14 cellular contexts compared by ENCODE assay signal in genomic region chr20:58647162-58647813, GRCh38. TPM values are rescaled to one million over a fixed set of nuclear protein-coding genes. Genes with fewer than 3 reads are reported as not detected.
DNase-seq lines count a peak whose midpoint lies in the region; ATAC-seq and TF ChIP-seq lines count a peak whose summit lies in the region.
"Had no signal": no experiment of that assay in that cellular context is flagged by ENCODE, and none has a peak within 500 bp of the region (broad histone marks: within the 10 kb centered on the region; RNA-seq: fewer than 3 reads in every experiment).

No MANE protein-coding gene starts in this region.

- peak overlapping the region; percentile 21 for H3K9ac ChIP-seq in PC-3 (ENCODE audit: low read length)
- H3K9ac ChIP-seq: parathyroid adenoma had no signal

- H3K36me3 Mint-ChIP-seq in CD4-positive, alpha-beta T cell (ENCODE audit: low read depth) = peaks cover 17% of the 10 kb centered on the region
- H3K36me3 Mint-ChIP-seq in nephron (ENCODE audit: low read depth) = no peaks in the 10 kb centered on the region

- H3K9me2 ChIP-seq in PC-3 (replicated peaks; ENCODE audit: low read length) = no peaks in the 10 kb centered on the region

- no peaks in the 10 kb centered on the region for H3K36me3 ChIP-seq in PC-3 (ENCODE audit: low read depth, low read length)

- H3K4me1 Mint-ChIP-seq in CD4-positive, alpha-beta T cell (ENCODE audit: low read depth) = peaks cover 3% of the 10 kb centered on the region
- peaks cover 46% of the 10 kb centered on the region for H3K4me1 Mint-ChIP-seq in nephron

- H3K4me1 ChIP-seq in PC-3 (ENCODE audit: insufficient read depth, low read length) = peaks cover 47% of the 10 kb centered on the region
- H3K4me1 ChIP-seq: HAP-1, parathyroid adenoma had no signal

- peak overlapping the region; percentile 34 for H2AFZ ChIP-seq in PC-3 (ENCODE audit: low read length)
- H2AFZ ChIP-seq: parathyroid adenoma had no signal

- no peaks in the 10 kb centered on the region for H4K20me1 ChIP-seq in PC-3 (ENCODE audit: low read length)

- no peak for ATAC-seq in CD4-positive, alpha-beta T cell (ENCODE audit: poor library complexity)
- ATAC-seq in PC-3 (no peak), HG03175 (IDR thresholded peaks at IDR 0.05; ENCODE audit: unreplicated experiment) (no peak)
- ATAC-seq: Right ventricle myocardium inferior; stimulated activated naive CD8-positive, alpha-beta T cell treated with anti-CD3 and anti-CD28 coated beads, Interleukin-15, amount 100 ng/mL, for 72 hours had no signal

- H3K27ac ChIP-seq in CD4-positive, alpha-beta T cell (ENCODE audit: low read depth, low read length) = no peak overlapping the region
- peak overlapping the region; percentile 77 for H3K27ac ChIP-seq in PC-3 (ENCODE audit: low read length)
- H3K27ac ChIP-seq: parathyroid adenoma had no signal

- peaks cover 3% of the 10 kb centered on the region for H3K27me3 Mint-ChIP-seq in CD4-positive, alpha-beta T cell
- H3K27me3 Mint-ChIP-seq in nephron (ENCODE audit: low read depth) = no peaks in the 10 kb centered on the region
- H3K27me3 Mint-ChIP-seq: stimulated activated naive CD8-positive, alpha-beta T cell treated with anti-CD3 and anti-CD28 coated beads, Interleukin-15, amount 100 ng/mL, for 72 hours had no signal

- H3K4me3 Mint-ChIP-seq in CD4-positive, alpha-beta T cell = peak overlapping the region; percentile 77
- H3K4me3 Mint-ChIP-seq in nephron = peak overlapping the region in 1 of 3 experiments; percentile 64
- H3K4me3 Mint-ChIP-seq: activated B cell treated with CpG ODN at 0.5 μM for 24 hours; memory B cell; stimulated activated naive CD8-positive, alpha-beta T cell treated with anti-CD3 and anti-CD28 coated beads, Interleukin-15, amount 100 ng/mL, for 72 hours had no signal

- BruUV-seq in PC-3 (replicated peaks; lab: Mats Ljungman, UMichigan) = no TSS peak

- intact Hi-C loops in CD4-positive, alpha-beta T cell (cut with DNase I, micrococcal nuclease) = loop anchor here in 1 of 2 experiments (5.0 to 10.0 kb wide), 3 partner anchors 200 to 848 kb away; no protein-coding TSS in a partner anchor
- intact Hi-C loops in PC-3 (cut with micrococcal nuclease) = loop anchor here (5.0 to 10.0 kb wide), 2 partner anchors 132 to 240 kb away; partner anchors contain the start of gene APCDD1L

- H3K4me2 ChIP-seq in PC-3 (ENCODE audit: low read length) = peak overlapping the region; percentile 48

- H3K9me3 ChIP-seq in CD4-positive, alpha-beta T cell (ENCODE audit: control insufficient read depth, low read length) = no peaks in the 10 kb centered on the region
- no peaks in the 10 kb centered on the region for H3K9me3 ChIP-seq in PC-3 (ENCODE audit: low read length)
- H3K9me3 ChIP-seq: HAP-1 had no signal

- DNase-seq in CD4-positive, alpha-beta T cell = no peak
- DNase-seq in PC-3 = no peak
- DNase-seq in NCI-H1417 treated with DMSO at 0.1 percent for 48 hours (lab: John Stamatoyannopoulos, UW) = no peak
- no peak for DNase-seq in stimulated activated CD4-positive, alpha-beta T cell treated with anti-CD3 and anti-CD28 coated beads, Interleukin-4, amount 100 ng/mL, for 4 hours
- DNase-seq: activated B cell treated with CpG ODN at 0.5 μM for 24 hours; activated effector memory CD4-positive, alpha-beta T cell treated with anti-CD3 and anti-CD28 coated beads, Interleukin-2, amount 50 U/mL, for 16 hours had no signal

- H3F3A ChIP-seq in PC-3 (ENCODE audit: low read length, unreplicated experiment) = no peaks in the 10 kb centered on the region

- no peaks in the 10 kb centered on the region for H3K27me3 ChIP-seq in CD4-positive, alpha-beta T cell (ENCODE audit: control insufficient read depth, insufficient read depth, low read length)
- H3K27me3 ChIP-seq in PC-3 (ENCODE audit: low read length) = no peaks in the 10 kb centered on the region

- H3K4me3 ChIP-seq in GM12875 (ENCODE audit: low read depth, low read length) = no peak overlapping the region
- H3K4me3 ChIP-seq in PC-3 (ENCODE audit: low read length) = no peak overlapping the region
- H3K4me3 ChIP-seq: HAP-1 had no signal

- peak overlapping the region; percentile 39 for H3K27ac Mint-ChIP-seq in CD4-positive, alpha-beta T cell
- peak overlapping the region in 2 of 3 experiments; percentile 51 to 90 for H3K27ac Mint-ChIP-seq in nephron
- H3K27ac Mint-ChIP-seq: activated B cell treated with CpG ODN at 0.5 μM for 24 hours; memory B cell; stimulated activated naive CD8-positive, alpha-beta T cell treated with anti-CD3 and anti-CD28 coated beads, Interleukin-15, amount 100 ng/mL, for 72 hours had no signal

- TF ChIP-seq CTCF in CD4-positive, alpha-beta T cell (IDR thresholded peaks at IDR 0.05) = no peak
- 0 out of 2 replicates have a peak, but pooled peaks have one; percentile 28 for TF ChIP-seq CTCF in GM12875 (IDR thresholded peaks at IDR 0.05; ENCODE audit: borderline replicate concordance, insufficient read depth, low read depth, low read length)
- no peak; the same call in 1 of the 2 replicates for TF ChIP-seq CTCF in PC-3 (conservative IDR thresholded peaks at IDR 0.05; ENCODE audit: low read depth, low read length)
- no peak for TF ChIP-seq CTCF in nephron (IDR thresholded peaks at IDR 0.05; ENCODE audit: unreplicated experiment in 3 of 3)

- no peaks in the 10 kb centered on the region for H3K9me3 Mint-ChIP-seq in CD4-positive, alpha-beta T cell
- H3K9me3 Mint-ChIP-seq in nephron = no peaks in the 10 kb centered on the region
- H3K9me3 Mint-ChIP-seq: activated B cell treated with CpG ODN at 0.5 μM for 24 hours; memory B cell; stimulated activated naive CD8-positive, alpha-beta T cell treated with anti-CD3 and anti-CD28 coated beads, Interleukin-15, amount 100 ng/mL, for 72 hours had no signal

- POLR2A ChIA-PET in CD4-positive, alpha-beta T cell (lab: Charles Lee) = interaction anchor here (2.5 kb wide), 1 partner anchor 11 kb away, joined by 9 read pairs; no protein-coding TSS in a partner anchor
- POLR2A ChIA-PET in PC-3 (lab: Charles Lee; ENCODE audit: unreplicated experiment) = interaction anchor here (0.6 to 1.0 kb wide), 2 partner anchors 23 to 175 kb away, joined by 6 to 14 read pairs; no protein-coding TSS in a partner anchor

- CTCF ChIA-PET in CD4-positive, alpha-beta T cell (lab: Charles Lee) = interaction anchor here (0.6 to 1.8 kb wide), 7 partner anchors 12 to 332 kb away, joined by 3 to 9 read pairs (median 4); partner anchors contain the start of genes GNAS and NPEPL1
- CTCF ChIA-PET in PC-3 (lab: Charles Lee) = interaction anchor here (0.6 to 1.2 kb wide), 2 partner anchors 166 to 827 kb away, joined by 3 to 15 read pairs; no protein-coding TSS in a partner anchor

- H3K79me2 ChIP-seq in PC-3 (ENCODE audit: low read length) = peaks cover 13% of the 10 kb centered on the region

RNA-seq across cellular contexts. Expression of gene STX16, which starts 3.8 kb away (rescaled TPM):
- 100 to 1,000 TPM; 179 to 181 TPM for total RNA-seq in CD4-positive, alpha-beta T cell
- total RNA-seq in PC-3 (2014; rRNA removed) = 44.2 and 47.1 TPM in 2 replicates

RNA-seq across cellular contexts. Expression of gene NPEPL1, which starts 45.3 kb away (rescaled TPM):
- 10 to 100 TPM; 58.3 to 61.1 TPM for total RNA-seq in CD4-positive, alpha-beta T cell
- total RNA-seq in PC-3 (2014; rRNA removed) = 49.7 and 53.1 TPM in 2 replicates
